ENCODE assay signal across 1 cellular context in genomic region chr11:17036666-17037658, GRCh38.
TF ChIP-seq lines count a peak whose summit lies in the region.

No MANE protein-coding gene starts in this region.

TF ChIP-seq in WTC11, 78 proteins besides CTCF, POLR2A, EP300 and RAD21 (continued from another document):
- TF ChIP-seq, protein P1, sequence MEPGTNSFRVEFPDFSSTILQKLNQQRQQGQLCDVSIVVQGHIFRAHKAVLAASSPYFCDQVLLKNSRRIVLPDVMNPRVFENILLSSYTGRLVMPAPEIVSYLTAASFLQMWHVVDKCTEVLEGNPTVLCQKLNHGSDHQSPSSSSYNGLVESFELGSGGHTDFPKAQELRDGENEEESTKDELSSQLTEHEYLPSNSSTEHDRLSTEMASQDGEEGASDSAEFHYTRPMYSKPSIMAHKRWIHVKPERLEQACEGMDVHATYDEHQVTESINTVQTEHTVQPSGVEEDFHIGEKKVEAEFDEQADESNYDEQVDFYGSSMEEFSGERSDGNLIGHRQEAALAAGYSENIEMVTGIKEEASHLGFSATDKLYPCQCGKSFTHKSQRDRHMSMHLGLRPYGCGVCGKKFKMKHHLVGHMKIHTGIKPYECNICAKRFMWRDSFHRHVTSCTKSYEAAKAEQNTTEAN (CRISPR knock-in tag; IDR thresholded peaks at IDR 0.05) = no peak
- TF ChIP-seq JAZF1 (CRISPR knock-in tag; IDR thresholded peaks at IDR 0.05) = no peak
- no peak for TF ChIP-seq NR2C2 (CRISPR knock-in tag; IDR thresholded peaks at IDR 0.05)
- TF ChIP-seq NFYB (CRISPR knock-in tag; conservative IDR thresholded peaks at IDR 0.05; ENCODE audit: low read depth) = no peak
- no peak for TF ChIP-seq IRF1 (CRISPR knock-in tag; IDR thresholded peaks at IDR 0.05)
- TF ChIP-seq ZBTB21 (CRISPR knock-in tag; IDR thresholded peaks at IDR 0.05; ENCODE audit: borderline replicate concordance) = no peak
- TF ChIP-seq, protein P2, sequence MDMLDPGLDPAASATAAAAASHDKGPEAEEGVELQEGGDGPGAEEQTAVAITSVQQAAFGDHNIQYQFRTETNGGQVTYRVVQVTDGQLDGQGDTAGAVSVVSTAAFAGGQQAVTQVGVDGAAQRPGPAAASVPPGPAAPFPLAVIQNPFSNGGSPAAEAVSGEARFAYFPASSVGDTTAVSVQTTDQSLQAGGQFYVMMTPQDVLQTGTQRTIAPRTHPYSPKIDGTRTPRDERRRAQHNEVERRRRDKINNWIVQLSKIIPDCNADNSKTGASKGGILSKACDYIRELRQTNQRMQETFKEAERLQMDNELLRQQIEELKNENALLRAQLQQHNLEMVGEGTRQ (CRISPR knock-in tag; IDR thresholded peaks at IDR 0.05) = no peak
- no peak for TF ChIP-seq ZNF416 (CRISPR knock-in tag; IDR thresholded peaks at IDR 0.05)
- no peak for TF ChIP-seq EMX1 (CRISPR knock-in tag; IDR thresholded peaks at IDR 0.05)
- TF ChIP-seq FOXK1 (CRISPR knock-in tag; IDR thresholded peaks at IDR 0.05) = no peak
